31 cellular contexts compared by ENCODE assay signal in the genomic region with DNA sequence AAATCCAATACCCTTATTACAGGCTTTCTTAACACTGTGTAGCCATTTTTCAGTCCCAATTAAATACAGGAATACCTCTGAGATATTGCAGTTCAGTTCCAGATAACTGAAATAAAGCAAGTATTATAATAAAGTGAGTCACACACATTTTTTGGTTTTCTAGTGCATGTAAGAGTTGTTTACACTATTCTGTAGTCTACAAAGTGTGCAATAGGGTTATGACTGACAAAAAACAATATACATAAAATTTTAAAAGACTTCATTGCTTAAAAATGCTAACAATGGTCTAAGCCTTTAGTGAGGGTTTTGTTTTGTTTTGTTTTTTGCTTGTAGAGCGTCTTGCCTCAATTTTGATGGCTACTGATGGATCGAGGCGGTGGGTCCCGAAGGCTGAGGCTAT.
"Had no signal": no experiment of that assay in that cellular context is flagged by ENCODE, and none has a peak within 500 bp of the region (broad histone marks: within the 10 kb centered on the region; RNA-seq: fewer than 3 reads in every experiment).

No MANE protein-coding gene starts in this region.

- H3K4me1 ChIP-seq: left lung, lower lobe of right lung, pancreas, prostate gland, suprapubic skin, tibial artery, uterus had no signal

- H3K27ac ChIP-seq: left lung, lower lobe of right lung, pancreas, prostate gland, skin epidermis, suprapubic skin, thoracic aorta, tibial artery, uterus had no signal

- FAIRE-seq: islet of Langerhans, kidney, pancreas had no signal

- H3K36me3 Mint-ChIP-seq: stimulated activated effector memory CD8-positive, alpha-beta T cell treated with anti-CD3 and anti-CD28 coated beads, Interleukin-12 subunit alpha, Interleukin-12 subunit beta, amount 100 ng/mL, for 72 hours had no signal

- H3K27ac Mint-ChIP-seq: immature natural killer cell; naive thymus-derived CD8-positive, alpha-beta T cell; nephron; stimulated activated effector memory CD8-positive, alpha-beta T cell treated with anti-CD3 and anti-CD28 coated beads, Interleukin-12 subunit alpha, Interleukin-12 subunit beta, amount 100 ng/mL, for 72 hours; stimulated activated naive CD8-positive, alpha-beta T cell treated with anti-CD3 and anti-CD28 coated beads, Interleukin-15, Interleukin-2, amounts not matched to agents 100 ng/mL and 50 ng/mL, for 24 hours had no signal

- H3K36me3 ChIP-seq: left lung, lower lobe of right lung, pancreas, prostate gland, suprapubic skin, thoracic aorta, tibial artery, uterus had no signal

- H3K9me3 ChIP-seq: lower lobe of right lung, pancreas, prostate gland, suprapubic skin, thoracic aorta, tibial artery, uterus had no signal

- H3K27me3 ChIP-seq: left lung, pancreas, suprapubic skin, tibial artery, uterus had no signal

- DNase-seq: immature natural killer cell; kidney; left colon; left lung; lower lobe of right lung; mammary epithelial cell; mesenchymal stem cell; naive thymus-derived CD8-positive, alpha-beta T cell; nucleus accumbens; pancreas; posterior cingulate gyrus; retina; right cardiac atrium; stimulated activated CD4-positive, alpha-beta T cell treated with anti-CD3 and anti-CD28 coated beads, Interleukin-12 subunit alpha, Interleukin-12 subunit beta, amount 100 ng/mL, for 4 hours; stimulated activated CD4-positive, alpha-beta T cell treated with anti-CD3 and anti-CD28 coated beads, Interleukin-15, amount 100 ng/mL, for 24 hours; stimulated activated CD4-positive, alpha-beta T cell treated with anti-CD3 and anti-CD28 coated beads, Interleukin-2, amount 100 ng/mL, for 24 hours; stimulated activated CD4-positive, alpha-beta T cell treated with anti-CD3 and anti-CD28 coated beads, Interleukin-4, amount 100 ng/mL, for 1 hour; stimulated activated naive CD4-positive, alpha-beta T cell; tibial artery; trophoblast cell; uterus had no signal

- H3K4me3 ChIP-seq: left lung, lower lobe of right lung, pancreas, prostate gland, skin epidermis, suprapubic skin, thoracic aorta, tibial artery, uterus had no signal

- H3K4me1 Mint-ChIP-seq: immature natural killer cell; naive thymus-derived CD8-positive, alpha-beta T cell; nephron; stimulated activated effector memory CD8-positive, alpha-beta T cell treated with anti-CD3 and anti-CD28 coated beads, Interleukin-12 subunit alpha, Interleukin-12 subunit beta, amount 100 ng/mL, for 72 hours had no signal

- H3K9me3 Mint-ChIP-seq: nephron had no signal

- H3K4me3 Mint-ChIP-seq: immature natural killer cell; naive thymus-derived CD8-positive, alpha-beta T cell; nephron; neural crest cell; stimulated activated effector memory CD8-positive, alpha-beta T cell treated with anti-CD3 and anti-CD28 coated beads, Interleukin-12 subunit alpha, Interleukin-12 subunit beta, amount 100 ng/mL, for 72 hours; stimulated activated naive CD8-positive, alpha-beta T cell treated with anti-CD3 and anti-CD28 coated beads, Interleukin-15, Interleukin-2, amounts not matched to agents 100 ng/mL and 50 ng/mL, for 24 hours had no signal

- ATAC-seq: left colon; left lung; lower lobe of right lung; naive thymus-derived CD8-positive, alpha-beta T cell; pancreas; right cardiac atrium; sciatic nerve; stimulated activated effector memory CD8-positive, alpha-beta T cell treated with anti-CD3 and anti-CD28 coated beads, Interleukin-12 subunit alpha, Interleukin-12 subunit beta, amount 100 ng/mL, for 72 hours had no signal
